ENCODE assay signal across 25 cellular contexts in genomic region chr3:63905731-63906620, GRCh38. TPM values are rescaled to one million over a fixed set of nuclear protein-coding genes. Genes with fewer than 3 reads are reported as not detected.
"Had no signal": no experiment of that assay in that cellular context is flagged by ENCODE, and none has a peak within 500 bp of the region (broad histone marks: within the 10 kb centered on the region; RNA-seq: fewer than 3 reads in every experiment).

No MANE protein-coding gene starts in this region.

- H3K4me1 ChIP-seq: parathyroid adenoma had no signal

- ATAC-seq: activated CD4-positive, CD25-positive, alpha-beta regulatory T cell treated with anti-CD3 and anti-CD28 coated beads, Interleukin-2, amount 50 U/mL, for 24 hours; activated naive CD8-positive, alpha-beta T cell treated with anti-CD3 and anti-CD28 coated beads, Interleukin-2, amount 50 U/mL, for 24 hours; gastrocnemius medialis; left lung; sciatic nerve; stimulated activated effector memory CD8-positive, alpha-beta T cell treated with anti-CD3 and anti-CD28 coated beads, Interleukin-12 subunit alpha, Interleukin-12 subunit beta, amount 100 ng/mL, for 72 hours had no signal

- FAIRE-seq: endometrium, kidney had no signal

- H3K9me3 ChIP-seq: gastrocnemius medialis, left lung, testis had no signal

- H3K27me3 Mint-ChIP-seq: activated naive CD4-positive, alpha-beta T cell treated with anti-CD3 and anti-CD28 coated beads, Interleukin-2, amount 10 ng/mL, durations not matched to agents 7 days and 5 days; activated naive CD8-positive, alpha-beta T cell treated with anti-CD3 and anti-CD28 coated beads, Interleukin-2, amount 50 U/mL, for 24 hours; brain; type B pancreatic cell had no signal

- H3K9ac ChIP-seq: parathyroid adenoma had no signal

- H3K4me3 ChIP-seq: coronary artery, gastrocnemius medialis, left lung, smooth muscle cell, testis had no signal

- H3K4me2 ChIP-seq: smooth muscle cell had no signal

- H3K36me3 ChIP-seq: gastrocnemius medialis, left lung had no signal

- H3K9me3 Mint-ChIP-seq: activated naive CD4-positive, alpha-beta T cell treated with anti-CD3 and anti-CD28 coated beads, Interleukin-2, amount 10 ng/mL, durations not matched to agents 7 days and 5 days; brain; stimulated activated effector memory CD8-positive, alpha-beta T cell treated with anti-CD3 and anti-CD28 coated beads, Interleukin-12 subunit alpha, Interleukin-12 subunit beta, amount 100 ng/mL, for 72 hours; type B pancreatic cell had no signal

- DNase-seq: activated CD8-positive, alpha-beta memory T cell treated with anti-CD3 and anti-CD28 coated beads for 24 hours; activated CD8-positive, alpha-beta memory T cell treated with anti-CD3 and anti-CD28 coated beads, Interleukin-2, amount 50 U/mL, for 48 hours; activated effector memory CD4-positive, alpha-beta T cell treated with Interleukin-2 at 50 U/mL for 16 hours; activated naive CD4-positive, alpha-beta T cell treated with anti-CD3 and anti-CD28 coated beads, Interleukin-2, amount 10 ng/mL, durations not matched to agents 7 days and 5 days; activated naive CD8-positive, alpha-beta T cell treated with anti-CD3 and anti-CD28 coated beads, Interleukin-2, amount 50 U/mL, for 24 hours; activated T-cell treated with anti-CD3 and anti-CD28 coated beads, Interleukin-2, amount 50 U/mL, for 48 hours; anterior cingulate cortex; erythroblast; gastrocnemius medialis; head of caudate nucleus; kidney; left lung; stimulated activated CD4-positive, alpha-beta T cell treated with anti-CD3 and anti-CD28 coated beads, Interleukin-4, amount 100 ng/mL, for 1 hour; testis had no signal

- H3K4me3 Mint-ChIP-seq: activated naive CD4-positive, alpha-beta T cell treated with anti-CD3 and anti-CD28 coated beads, Interleukin-2, amount 10 ng/mL, durations not matched to agents 7 days and 5 days; activated naive CD8-positive, alpha-beta T cell treated with anti-CD3 and anti-CD28 coated beads, Interleukin-2, amount 50 U/mL, for 24 hours; stimulated activated effector memory CD8-positive, alpha-beta T cell treated with anti-CD3 and anti-CD28 coated beads, Interleukin-12 subunit alpha, Interleukin-12 subunit beta, amount 100 ng/mL, for 72 hours; type B pancreatic cell had no signal

- H2AFZ ChIP-seq: parathyroid adenoma had no signal

- H3K27ac Mint-ChIP-seq: activated naive CD4-positive, alpha-beta T cell treated with anti-CD3 and anti-CD28 coated beads, Interleukin-2, amount 10 ng/mL, durations not matched to agents 7 days and 5 days; activated naive CD8-positive, alpha-beta T cell treated with anti-CD3 and anti-CD28 coated beads, Interleukin-2, amount 50 U/mL, for 24 hours; brain; stimulated activated effector memory CD8-positive, alpha-beta T cell treated with anti-CD3 and anti-CD28 coated beads, Interleukin-12 subunit alpha, Interleukin-12 subunit beta, amount 100 ng/mL, for 72 hours; type B pancreatic cell had no signal

- H3K27me3 ChIP-seq: gastrocnemius medialis, left lung, testis had no signal

- H3K27ac ChIP-seq: coronary artery, gastrocnemius medialis, left lung, parathyroid adenoma, testis had no signal

RNA-seq across cellular contexts. Expression of gene SCAANT1, which starts 6.2 kb away (rescaled TPM):
- total RNA-seq: gastrocnemius medialis; kidney; left lung; lung microvascular endothelial cell; sciatic nerve; smooth muscle cell; T-helper 1 cell treated with Interleukin-12 subunit alpha and Interleukin-12 subunit beta and Interleukin-4 antibody, amounts not matched to agents 30 ng/mL and 1 ng/mL, for 36 hours; testis had no signal
- polyA plus RNA-seq: smooth muscle cell had no signal
